13 cellular contexts compared by ENCODE assay signal in the genomic region with DNA sequence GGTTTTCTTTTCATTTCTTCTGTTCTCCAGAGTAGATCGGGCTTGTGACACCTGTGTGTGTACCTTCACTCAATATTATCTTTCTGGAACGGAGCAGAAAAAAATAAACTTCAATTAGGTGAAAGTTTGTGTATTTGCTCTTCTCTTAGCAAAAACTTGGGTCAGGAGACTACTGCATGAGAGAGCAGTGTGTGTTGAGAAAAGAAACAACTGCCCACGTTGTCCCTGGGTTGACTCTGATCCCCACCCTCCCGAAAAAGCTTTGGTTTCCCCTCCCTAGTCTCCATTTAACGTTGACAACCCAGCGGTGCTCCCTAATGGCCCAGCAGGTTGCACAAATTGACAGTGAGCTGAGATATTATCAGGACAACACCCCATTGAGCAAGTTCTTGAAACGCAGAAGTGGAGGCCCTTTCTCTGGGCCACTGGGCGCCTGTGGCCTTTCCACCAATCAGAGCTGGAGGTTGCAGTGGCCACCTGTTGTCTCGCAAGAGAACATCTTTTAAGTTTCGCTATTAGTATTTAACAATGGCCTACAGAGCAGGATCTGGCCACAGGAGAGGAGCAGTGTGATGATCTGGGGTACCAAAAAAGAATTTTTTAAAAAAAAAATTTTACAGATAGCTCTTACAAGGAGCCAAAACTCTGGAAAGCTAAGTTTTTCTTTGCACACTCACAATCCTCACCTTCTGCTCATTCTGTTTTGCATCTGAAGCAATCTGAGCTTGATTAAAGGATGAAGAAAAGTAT.
DNase-seq lines count a peak whose midpoint lies in the region; ATAC-seq and TF ChIP-seq lines count a peak whose summit lies in the region.
"Had no signal": no experiment of that assay in that cellular context is flagged by ENCODE, and none has a peak within 500 bp of the region (broad histone marks: within the 10 kb centered on the region; RNA-seq: fewer than 3 reads in every experiment).

No MANE protein-coding gene starts in this region.

- H3K9me3 ChIP-seq in HEK293 (ENCODE audit: control insufficient read depth, insufficient read depth, low read depth, low read length), result no peaks in the 10 kb centered on the region
- H3K9me3 ChIP-seq: prostate gland had no signal

- no peak for TF ChIP-seq CTCF in HEK293 (tag by site-specific recombination; IDR thresholded peaks at IDR 0.05)

- no peak for TF ChIP-seq POLR2A in erythroblast (IDR thresholded peaks at IDR 0.05; ENCODE audit: low read length)

- CTCF ChIA-PET in HEK293 (lab: Yijun Ruan, JAX), result interaction anchor here (0.8 to 1.4 kb wide), 6 partner anchors 13 to 480 kb away, joined by 3 to 4 read pairs (median 3); no protein-coding TSS in a partner anchor

- POLR2A ChIA-PET in HEK293 (lab: Yijun Ruan, JAX), result no interaction called here

- H3K27ac ChIP-seq in HEK293 (ENCODE audit: extremely low read depth, low read depth, low read length), result no peak overlapping the region
- H3K27ac ChIP-seq: prostate gland had no signal

- no peak overlapping the region for H3K4me3 ChIP-seq in HEK293 (ENCODE audit: low read depth, low read length)
- H3K4me3 ChIP-seq: prostate gland had no signal

- H3K36me3 ChIP-seq in HEK293 (ENCODE audit: control insufficient read depth in 2 of 2, insufficient read depth in 1 of 2, low read length in 2 of 2), result no peaks in the 10 kb centered on the region
- H3K36me3 ChIP-seq: prostate gland had no signal

- ATAC-seq in GM18519 (IDR thresholded peaks at IDR 0.05; ENCODE audit: low FRiP score, unreplicated experiment), result no peak
- ATAC-seq: activated CD8-positive, alpha-beta memory T cell treated with anti-CD3 and anti-CD28 coated beads, Interleukin-2, amount 10 ng/mL, durations not matched to agents 7 days and 5 days had no signal

- peaks cover 34% of the 10 kb centered on the region for H3K4me1 ChIP-seq in HEK293 (ENCODE audit: control insufficient read depth, insufficient read depth, low read length)
- H3K4me1 ChIP-seq: prostate gland had no signal

- DNase-seq in DMS79 treated with DMSO at 0.1 percent for 48 hours (lab: John Stamatoyannopoulos, UW) (peak; percentile 61), NCI-H748 (lab: John Stamatoyannopoulos, UW; ENCODE audit: unreplicated experiment) (peak; percentile 61), left kidney (ENCODE audit: low read depth, low spot score) (peak; percentile 18), foreskin melanocyte (no peak), HuH-7.5 (ENCODE audit: low spot score) (no peak), erythroblast (lab: John Stamatoyannopoulos, UW) (no peak)
- DNase-seq: activated CD8-positive, alpha-beta memory T cell treated with anti-CD3 and anti-CD28 coated beads, Interleukin-2, amount 10 ng/mL, durations not matched to agents 7 days and 5 days; activated naive CD8-positive, alpha-beta T cell treated with anti-CD3 and anti-CD28 coated beads for 36 hours; KBM-7; NCI-H1105 treated with DMSO at 0.1 percent for 48 hours had no signal

TF ChIP-seq in HEK293, 187 proteins besides CTCF, POLR2A, EP300 and RAD21:
- TF ChIP-seq ZIC2 (tag by site-specific recombination; IDR thresholded peaks at IDR 0.05) (peak; percentile 80), ZNF747 (tag by site-specific recombination; IDR thresholded peaks at IDR 0.05) (no peak), ZNF132 (tag by site-specific recombination; IDR thresholded peaks at IDR 0.05; ENCODE audit: borderline replicate concordance) (no peak), ZNF239 (tag by site-specific recombination; IDR thresholded peaks at IDR 0.05) (no peak), ZNF48 (tag by site-specific recombination; IDR thresholded peaks at IDR 0.05) (no peak), ZNF626 (tag by site-specific recombination; IDR thresholded peaks at IDR 0.05) (no peak), SALL2 (tag by site-specific recombination; IDR thresholded peaks at IDR 0.05; ENCODE audit: borderline replicate concordance) (no peak), EGR2 (tag by site-specific recombination; IDR thresholded peaks at IDR 0.05; ENCODE audit: low read depth) (no peak), ZNF830 (tag by site-specific recombination; IDR thresholded peaks at IDR 0.05; ENCODE audit: low read depth) (no peak), ZNF112 (tag by site-specific recombination; IDR thresholded peaks at IDR 0.05) (no peak), ZFP69B (tag by site-specific recombination; IDR thresholded peaks at IDR 0.05) (no peak), ZNF558 (tag by site-specific recombination; IDR thresholded peaks at IDR 0.05) (no peak), ZNF169 (tag by site-specific recombination; IDR thresholded peaks at IDR 0.05) (no peak), SCRT2 (tag by site-specific recombination; IDR thresholded peaks at IDR 0.05) (peak; percentile 78), ZNF394 (tag by site-specific recombination; IDR thresholded peaks at IDR 0.05; ENCODE audit: borderline replicate concordance) (no peak)
- TF ChIP-seq, protein P1, sequence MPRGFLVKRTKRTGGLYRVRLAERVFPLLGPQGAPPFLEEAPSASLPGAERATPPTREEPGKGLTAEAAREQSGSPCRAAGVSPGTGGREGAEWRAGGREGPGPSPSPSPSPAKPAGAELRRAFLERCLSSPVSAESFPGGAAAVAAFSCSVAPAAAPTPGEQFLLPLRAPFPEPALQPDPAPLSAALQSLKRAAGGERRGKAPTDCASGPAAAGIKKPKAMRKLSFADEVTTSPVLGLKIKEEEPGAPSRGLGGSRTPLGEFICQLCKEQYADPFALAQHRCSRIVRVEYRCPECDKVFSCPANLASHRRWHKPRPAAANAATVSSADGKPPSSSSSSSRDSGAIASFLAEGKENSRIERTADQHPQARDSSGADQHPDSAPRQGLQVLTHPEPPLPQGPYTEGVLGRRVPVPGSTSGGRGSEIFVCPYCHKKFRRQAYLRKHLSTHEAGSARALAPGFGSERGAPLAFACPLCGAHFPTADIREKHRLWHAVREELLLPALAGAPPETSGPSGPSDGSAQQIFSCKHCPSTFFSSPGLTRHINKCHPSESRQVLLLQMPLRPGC (tag by site-specific recombination; IDR thresholded peaks at IDR 0.05), result no peak
- TF ChIP-seq, protein P2, sequence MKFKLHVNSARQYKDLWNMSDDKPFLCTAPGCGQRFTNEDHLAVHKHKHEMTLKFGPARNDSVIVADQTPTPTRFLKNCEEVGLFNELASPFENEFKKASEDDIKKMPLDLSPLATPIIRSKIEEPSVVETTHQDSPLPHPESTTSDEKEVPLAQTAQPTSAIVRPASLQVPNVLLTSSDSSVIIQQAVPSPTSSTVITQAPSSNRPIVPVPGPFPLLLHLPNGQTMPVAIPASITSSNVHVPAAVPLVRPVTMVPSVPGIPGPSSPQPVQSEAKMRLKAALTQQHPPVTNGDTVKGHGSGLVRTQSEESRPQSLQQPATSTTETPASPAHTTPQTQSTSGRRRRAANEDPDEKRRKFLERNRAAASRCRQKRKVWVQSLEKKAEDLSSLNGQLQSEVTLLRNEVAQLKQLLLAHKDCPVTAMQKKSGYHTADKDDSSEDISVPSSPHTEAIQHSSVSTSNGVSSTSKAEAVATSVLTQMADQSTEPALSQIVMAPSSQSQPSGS (tag by site-specific recombination; IDR thresholded peaks at IDR 0.05; ENCODE audit: low read depth), result no peak

Comparison
In these comparisons a context has a peak if more than half of its experiments do, and no peak if none do; other contexts are left out.
1. DNase-seq: peak in DMS79 treated with DMSO at 0.1 percent for 48 hours (single experiment), NCI-H748 (single experiment) and left kidney (single experiment); none in foreskin melanocyte (single experiment), HuH-7.5 (single experiment) and erythroblast (0 of 2).